10 cellular contexts compared by ENCODE assay signal in the genomic region with DNA sequence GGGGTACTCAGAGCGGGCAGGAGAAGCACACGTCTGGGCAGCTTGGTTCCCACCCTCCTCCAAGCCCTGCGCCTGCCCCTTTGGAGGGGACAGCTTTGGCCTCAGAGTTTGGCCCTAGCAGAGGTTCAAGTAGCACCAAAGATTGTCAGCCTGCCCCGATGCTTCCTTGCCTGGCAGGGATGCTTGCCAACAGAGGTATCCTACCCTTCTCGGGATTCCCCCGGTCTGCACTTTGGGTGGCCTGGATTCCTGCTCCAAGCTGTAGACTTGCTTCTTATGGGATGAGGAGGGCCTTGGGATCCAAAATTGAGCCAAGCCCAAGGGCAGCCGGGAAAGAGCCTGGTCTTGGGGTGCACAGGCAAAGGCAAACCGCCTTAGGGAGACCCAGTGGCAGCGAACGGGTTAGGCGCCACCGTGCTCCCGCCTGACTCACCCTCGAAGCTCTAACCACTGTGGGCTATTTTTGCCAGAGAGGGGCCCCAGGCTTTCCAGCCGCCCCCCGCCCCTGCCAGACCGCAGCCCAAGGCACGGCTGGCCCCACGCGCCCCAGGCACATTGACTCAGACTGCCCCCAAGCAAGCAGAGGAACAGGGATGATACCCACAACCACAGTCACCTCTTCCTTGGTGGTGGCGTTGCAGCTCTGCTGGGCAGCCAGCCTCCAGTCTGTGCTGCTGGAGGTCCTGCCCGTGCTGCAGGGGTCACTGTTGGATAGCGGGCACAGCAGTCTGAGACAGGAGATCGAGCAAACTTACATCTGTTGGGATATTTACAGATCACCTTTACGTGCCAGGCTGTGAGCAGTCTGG. TPM values are rescaled to one million over a fixed set of nuclear protein-coding genes. Genes with fewer than 3 reads are reported as not detected.
A peak's percentile ranks its signal among the peaks of the same experiment; 100 is the strongest.
DNase-seq lines count a peak whose midpoint lies in the region; ATAC-seq, FAIRE-seq and TF ChIP-seq lines count a peak whose summit lies in the region.
"Had no signal": no experiment of that assay in that cellular context is flagged by ENCODE, and none has a peak within 500 bp of the region (broad histone marks: within the 10 kb centered on the region; RNA-seq: fewer than 3 reads in every experiment).

No MANE protein-coding gene starts in this region.

- no peak for FAIRE-seq in endothelial cell of umbilical vein (lab: Jason Lieb, UNC)

- H4K20me1 ChIP-seq in endothelial cell of umbilical vein (replicated peaks; ENCODE audit: control insufficient read depth, extremely low read depth, insufficient read depth, low read length) = no peaks in the 10 kb centered on the region

- H3K9me3 ChIP-seq in SJSA1 (replicated peaks) = no peaks in the 10 kb centered on the region
- H3K9me3 ChIP-seq in endothelial cell of umbilical vein (replicated peaks; ENCODE audit: control insufficient read depth, insufficient read depth, low read length) = no peaks in the 10 kb centered on the region
- H3K9me3 ChIP-seq in gastrocnemius medialis = no peaks in the 10 kb centered on the region

- no peaks in the 10 kb centered on the region for H3K9me3 Mint-ChIP-seq in activated naive CD4-positive, alpha-beta T cell treated with anti-CD3 and anti-CD28 coated beads, Interleukin-2, amount 10 ng/mL, durations not matched to agents 7 days and 5 days
- H3K9me3 Mint-ChIP-seq in stimulated activated memory B cell treated with anti-CD40 and anti-IgM and Interleukin-4, amounts not matched to agents 10 μg/mL and 1 μg/mL and 100 μg/mL, for 72 hours = no peaks in the 10 kb centered on the region

- peak overlapping the region; percentile 65 for H3K4me3 Mint-ChIP-seq in activated naive CD4-positive, alpha-beta T cell treated with anti-CD3 and anti-CD28 coated beads, Interleukin-2, amount 10 ng/mL, durations not matched to agents 7 days and 5 days
- peak overlapping the region; percentile 76 for H3K4me3 Mint-ChIP-seq in stimulated activated memory B cell treated with anti-CD40 and anti-IgM and Interleukin-4, amounts not matched to agents 10 μg/mL and 1 μg/mL and 100 μg/mL, for 72 hours

- H3K4me3 ChIP-seq in SJSA1 (no peak overlapping the region), endothelial cell of umbilical vein (replicated peaks in 1 of 3; ENCODE audit: insufficient read depth in 1 of 3, low read depth in 1 of 3, low read length in 3 of 3) (no peak overlapping the region), gastrocnemius medialis (no peak overlapping the region)

- H3K27me3 Mint-ChIP-seq in activated naive CD4-positive, alpha-beta T cell treated with anti-CD3 and anti-CD28 coated beads, Interleukin-2, amount 10 ng/mL, durations not matched to agents 7 days and 5 days = peaks cover 100% of the 10 kb centered on the region
- H3K27me3 Mint-ChIP-seq in stimulated activated memory B cell treated with anti-CD40 and anti-IgM and Interleukin-4, amounts not matched to agents 10 μg/mL and 1 μg/mL and 100 μg/mL, for 72 hours = peaks cover 72% of the 10 kb centered on the region

- ATAC-seq in stimulated activated memory B cell treated with anti-CD40 and anti-IgM and Interleukin-4, amounts not matched to agents 10 μg/mL and 1 μg/mL and 100 μg/mL, for 72 hours = no peak
- ATAC-seq in gastrocnemius medialis (no peak), HG03135 (IDR thresholded peaks at IDR 0.05; ENCODE audit: unreplicated experiment) (no peak)

- no TSS peak for BruUV-seq in endothelial cell of umbilical vein (replicated peaks; lab: Mats Ljungman, UMichigan)

- intact Hi-C loops in endothelial cell of umbilical vein (cut with micrococcal nuclease) (loop anchor here (1.0 kb wide), 1 partner anchor 15 kb away; a partner anchor contains a TSS), gastrocnemius medialis (cut with DNase I; ENCODE audit: low total_unique reads) (no loop called here)

- H2AFZ ChIP-seq in endothelial cell of umbilical vein (ENCODE audit: low read depth, low read length) = no peak overlapping the region

- dilution Hi-C loops in endothelial cell of umbilical vein (cut with MboI; ENCODE audit: extremely low pct_ligation_motif_present, low sequenced_read_pairs) = no loop called here

- TF ChIP-seq CTCF in endothelial cell of umbilical vein (IDR thresholded peaks at IDR 0.05; ENCODE audit: extremely low read depth in 1 of 2, insufficient read depth in 1 of 2, low read depth in 1 of 2, low read length in 2 of 2) (peak in 1 of 2 donors; percentile 1), gastrocnemius medialis (IDR thresholded peaks at IDR 0.05 in 4 of 5, conservative IDR thresholded peaks at IDR 0.05 in 1 of 5) (no peak)

- no peaks in the 10 kb centered on the region for H3K79me2 ChIP-seq in endothelial cell of umbilical vein (ENCODE audit: control insufficient read depth, insufficient read depth, low read length)

- peaks cover 39% of the 10 kb centered on the region for H3K4me1 ChIP-seq in SJSA1 (replicated peaks)
- H3K4me1 ChIP-seq in endothelial cell of umbilical vein (ENCODE audit: control insufficient read depth, extremely low read depth, insufficient read depth, low read length) = no peaks in the 10 kb centered on the region
- peaks cover 7 to 9% of the 10 kb centered on the region in 2 donors for H3K4me1 ChIP-seq in gastrocnemius medialis

- in situ Hi-C loops in gastrocnemius medialis (cut with MboI; ENCODE audit: low sequenced_read_pairs in 4 of 4) = no loop called here

- peaks cover 26% of the 10 kb centered on the region for H3K27me3 ChIP-seq in SJSA1 (replicated peaks)
- H3K27me3 ChIP-seq in endothelial cell of umbilical vein (ENCODE audit: control insufficient read depth in 2 of 2, insufficient read depth in 2 of 2, low read length in 2 of 2) = peaks cover 54 to 55% of the 10 kb centered on the region in 2 experiments
- H3K27me3 ChIP-seq in gastrocnemius medialis = peaks cover 69 to 81% (median 77%) of the 10 kb centered on the region in 3 donors

- CTCF ChIA-PET in activated naive CD4-positive, alpha-beta T cell treated with anti-CD3 and anti-CD28 coated beads, Interleukin-2, amount 10 ng/mL, durations not matched to agents 7 days and 5 days (lab: Charles Lee) = interaction anchor here (0.7 to 6.5 kb wide), 5 partner anchors 9 to 82 kb away, joined by 3 to 36 read pairs (median 5); no protein-coding TSS in a partner anchor
- CTCF ChIA-PET in endothelial cell of umbilical vein (lab: Charles Lee) = interaction anchor here (1.3 to 7.3 kb wide), 4 partner anchors 10 to 24 kb away, joined by 3 to 64 read pairs (median 6); no protein-coding TSS in a partner anchor

- DNase-seq in activated naive CD4-positive, alpha-beta T cell treated with anti-CD3 and anti-CD28 coated beads, Interleukin-2, amount 10 ng/mL, durations not matched to agents 7 days and 5 days = no peak
- no peak for DNase-seq in activated naive CD4-positive, alpha-beta T cell (lab: John Stamatoyannopoulos, UW)
- peak; percentile 62 to 75 for DNase-seq in SJSA1 (ENCODE audit: low read depth in 1 of 2, low spot score in 2 of 2)
- no peak for DNase-seq in endothelial cell of umbilical vein (ENCODE audit: low read depth, low spot score)
- no peak for DNase-seq in gastrocnemius medialis
- DNase-seq in HuH-7.5 (ENCODE audit: low spot score) = no peak

- no peaks in the 10 kb centered on the region for H3K36me3 Mint-ChIP-seq in activated naive CD4-positive, alpha-beta T cell treated with anti-CD3 and anti-CD28 coated beads, Interleukin-2, amount 10 ng/mL, durations not matched to agents 7 days and 5 days
- no peaks in the 10 kb centered on the region for H3K36me3 Mint-ChIP-seq in stimulated activated memory B cell treated with anti-CD40 and anti-IgM and Interleukin-4, amounts not matched to agents 10 μg/mL and 1 μg/mL and 100 μg/mL, for 72 hours

- H3K9ac ChIP-seq in endothelial cell of umbilical vein (replicated peaks; ENCODE audit: extremely low read depth, insufficient read depth, low read length) = no peak overlapping the region

- H3K4me2 ChIP-seq in endothelial cell of umbilical vein (ENCODE audit: insufficient read depth, low read length) = no peak overlapping the region

- POLR2A ChIA-PET in endothelial cell of umbilical vein (lab: Charles Lee) = no interaction called here

- TF ChIP-seq POLR2A in endothelial cell of umbilical vein (IDR thresholded peaks at IDR 0.05; ENCODE audit: low read depth, low read length) (no peak), gastrocnemius medialis (IDR thresholded peaks at IDR 0.05) (no peak)

- H3K36me3 ChIP-seq in SJSA1 (no peaks in the 10 kb centered on the region), endothelial cell of umbilical vein (ENCODE audit: control insufficient read depth in 2 of 2, extremely low read depth in 1 of 2, insufficient read depth in 2 of 2, low read length in 2 of 2) (no peaks in the 10 kb centered on the region), gastrocnemius medialis (no peaks in the 10 kb centered on the region)

- peaks cover 33% of the 10 kb centered on the region for H3K4me1 Mint-ChIP-seq in activated naive CD4-positive, alpha-beta T cell treated with anti-CD3 and anti-CD28 coated beads, Interleukin-2, amount 10 ng/mL, durations not matched to agents 7 days and 5 days
- H3K4me1 Mint-ChIP-seq in stimulated activated memory B cell treated with anti-CD40 and anti-IgM and Interleukin-4, amounts not matched to agents 10 μg/mL and 1 μg/mL and 100 μg/mL, for 72 hours = peaks cover 59% of the 10 kb centered on the region

- no peaks in the 10 kb centered on the region for H3K9me1 ChIP-seq in endothelial cell of umbilical vein (replicated peaks; ENCODE audit: control insufficient read depth, extremely low read depth, insufficient read depth, low read length)

- H3K27ac ChIP-seq in SJSA1 (no peak overlapping the region), endothelial cell of umbilical vein (ENCODE audit: insufficient read depth, low read depth, low read length) (no peak overlapping the region), gastrocnemius medialis (no peak overlapping the region)

- no peak overlapping the region for H3K27ac Mint-ChIP-seq in activated naive CD4-positive, alpha-beta T cell treated with anti-CD3 and anti-CD28 coated beads, Interleukin-2, amount 10 ng/mL, durations not matched to agents 7 days and 5 days
- H3K27ac Mint-ChIP-seq in stimulated activated memory B cell treated with anti-CD40 and anti-IgM and Interleukin-4, amounts not matched to agents 10 μg/mL and 1 μg/mL and 100 μg/mL, for 72 hours = no peak overlapping the region

RNA-seq across cellular contexts. Expression of a gene that starts 0.9 kb away (rescaled TPM):
- 0.13 TPM in 1 of 2 replicates, not detected in the other for total RNA-seq in SJSA1 (2014; rRNA removed; shearing (Covaris generic))
- total RNA-seq in endothelial cell of umbilical vein = not detected in 2 replicates
- 0.04 and 0.14 TPM in 2 replicates for polyA plus RNA-seq in endothelial cell of umbilical vein
- polyA plus RNA-seq in endothelial cell of umbilical vein (2011; cell fraction: cytosol; rRNA removed) = 0.05 and 0.10 TPM in 2 replicates
- 0.07 TPM in 1 of 2 replicates, not detected in the other for polyA plus RNA-seq in endothelial cell of umbilical vein (2011; cell fraction: nucleus; rRNA removed)
- 0.15 and 0.24 TPM in 2 replicates for polyA plus RNA-seq in endothelial cell of umbilical vein (2012)
- polyA minus RNA-seq in endothelial cell of umbilical vein = 0.70 TPM in 1 of 2 replicates, not detected in the other
- 2.5 TPM for polyA minus RNA-seq in endothelial cell of umbilical vein (2011; cell fraction: cytosol; rRNA and poly(A)+ RNA removed)
- not detected in 2 replicates for polyA minus RNA-seq in endothelial cell of umbilical vein (2011; cell fraction: nucleus; rRNA and poly(A)+ RNA removed)
- total RNA-seq in gastrocnemius medialis = not detected

RNA-seq across cellular contexts. Expression of a gene that starts 5.7 kb away (rescaled TPM):
- not detected in 2 replicates for total RNA-seq in SJSA1 (2014; rRNA removed; shearing (Covaris generic))
- total RNA-seq in endothelial cell of umbilical vein (not detected in 2 replicates), gastrocnemius medialis (not detected)
- polyA plus RNA-seq in endothelial cell of umbilical vein = not detected in 2 replicates
- polyA plus RNA-seq in endothelial cell of umbilical vein (2011; cell fraction: cytosol; rRNA removed) = not detected in 2 replicates
- polyA plus RNA-seq in endothelial cell of umbilical vein (2011; cell fraction: nucleus; rRNA removed) = not detected in 2 replicates
- polyA plus RNA-seq in endothelial cell of umbilical vein (2012) = not detected in 2 replicates
- not detected in 2 replicates for polyA minus RNA-seq in endothelial cell of umbilical vein
- polyA minus RNA-seq in endothelial cell of umbilical vein (2011; cell fraction: cytosol; rRNA and poly(A)+ RNA removed) = not detected
- not detected in 2 replicates for polyA minus RNA-seq in endothelial cell of umbilical vein (2011; cell fraction: nucleus; rRNA and poly(A)+ RNA removed)
- total RNA-seq: esophagus mucosa; T-helper 1 cell treated with Interleukin-12 subunit alpha and Interleukin-12 subunit beta and Interleukin-4 antibody, amounts not matched to agents 30 ng/mL and 1 ng/mL, for 36 hours had no signal

RNA-seq across cellular contexts. Expression of a gene that starts 15.1 kb away (rescaled TPM):
- 57.7 and 64.5 TPM in 2 replicates for total RNA-seq in SJSA1 (2014; rRNA removed; shearing (Covaris generic))
- total RNA-seq in endothelial cell of umbilical vein (172 and 187 TPM in 2 replicates), gastrocnemius medialis (10 to 100 TPM in 3 of 4 donors, 1 to 10 TPM in 1; 4.9 to 17.2 (median 13.5) TPM)
- 138 and 149 TPM in 2 replicates for polyA plus RNA-seq in endothelial cell of umbilical vein
- 212 and 244 TPM in 2 replicates for polyA plus RNA-seq in endothelial cell of umbilical vein (2011; cell fraction: cytosol; rRNA removed)
- 167 and 199 TPM in 2 replicates for polyA plus RNA-seq in endothelial cell of umbilical vein (2011; cell fraction: nucleus; rRNA removed)
- polyA plus RNA-seq in endothelial cell of umbilical vein (2012) = 165 and 188 TPM in 2 replicates
- 179 and 190 TPM in 2 replicates for polyA minus RNA-seq in endothelial cell of umbilical vein
- polyA minus RNA-seq in endothelial cell of umbilical vein (2011; cell fraction: cytosol; rRNA and poly(A)+ RNA removed) = 74.8 TPM
- 45.0 and 53.9 TPM in 2 replicates for polyA minus RNA-seq in endothelial cell of umbilical vein (2011; cell fraction: nucleus; rRNA and poly(A)+ RNA removed)

RNA-seq across cellular contexts. Expression of a gene that starts 26.8 kb away (rescaled TPM):
- total RNA-seq in SJSA1 (2014; rRNA removed; shearing (Covaris generic)) = 0.34 TPM in 1 of 2 replicates, not detected in the other
- total RNA-seq in endothelial cell of umbilical vein = 0.22 and 0.42 TPM in 2 replicates
- 0.06 and 0.07 TPM in 2 replicates for polyA plus RNA-seq in endothelial cell of umbilical vein
- 0.06 and 0.08 TPM in 2 replicates for polyA plus RNA-seq in endothelial cell of umbilical vein (2011; cell fraction: cytosol; rRNA removed)
- polyA plus RNA-seq in endothelial cell of umbilical vein (2011; cell fraction: nucleus; rRNA removed) = 0.22 and 0.50 TPM in 2 replicates
- polyA plus RNA-seq in endothelial cell of umbilical vein (2012) = 0.26 and 0.31 TPM in 2 replicates
- 0.06 and 0.12 TPM in 2 replicates for polyA minus RNA-seq in endothelial cell of umbilical vein
- polyA minus RNA-seq in endothelial cell of umbilical vein (2011; cell fraction: cytosol; rRNA and poly(A)+ RNA removed) = 2.7 TPM
- 0.19 and 0.24 TPM in 2 replicates for polyA minus RNA-seq in endothelial cell of umbilical vein (2011; cell fraction: nucleus; rRNA and poly(A)+ RNA removed)
- 100 to 1,000 TPM in 3 of 4 donors, 10 to 100 TPM in 1; 26.8 to 415 (median 232) TPM for total RNA-seq in gastrocnemius medialis

RNA-seq across cellular contexts. Expression of a gene that starts 46.2 kb away (rescaled TPM):
- 36.4 and 47.3 TPM in 2 replicates for total RNA-seq in SJSA1 (2014; rRNA removed; shearing (Covaris generic))
- total RNA-seq in endothelial cell of umbilical vein (50.0 and 54.9 TPM in 2 replicates), gastrocnemius medialis (10 to 100 TPM; 67.4 to 97.7 (median 83.9) TPM)
- 52.1 and 59.5 TPM in 2 replicates for polyA plus RNA-seq in endothelial cell of umbilical vein
- polyA plus RNA-seq in endothelial cell of umbilical vein (2011; cell fraction: cytosol; rRNA removed) = 58.4 and 63.5 TPM in 2 replicates
- 49.4 and 50.8 TPM in 2 replicates for polyA plus RNA-seq in endothelial cell of umbilical vein (2011; cell fraction: nucleus; rRNA removed)
- polyA plus RNA-seq in endothelial cell of umbilical vein (2012) = 49.7 and 56.2 TPM in 2 replicates
- 47.0 and 53.3 TPM in 2 replicates for polyA minus RNA-seq in endothelial cell of umbilical vein
- 40.7 TPM for polyA minus RNA-seq in endothelial cell of umbilical vein (2011; cell fraction: cytosol; rRNA and poly(A)+ RNA removed)
- 17.3 and 22.1 TPM in 2 replicates for polyA minus RNA-seq in endothelial cell of umbilical vein (2011; cell fraction: nucleus; rRNA and poly(A)+ RNA removed)

Comparison
In these comparisons a context has a peak if more than half of its experiments do, and no peak if none do; other contexts are left out.
1. DNase-seq: peak in SJSA1 (2 of 2); none in activated naive CD4-positive, alpha-beta T cell treated with anti-CD3 and anti-CD28 coated beads, Interleukin-2, amount 10 ng/mL, durations not matched to agents 7 days and 5 days (single experiment), activated naive CD4-positive, alpha-beta T cell (0 of 4), endothelial cell of umbilical vein (single experiment), gastrocnemius medialis (0 of 2) and HuH-7.5 (single experiment).